In genomic region chr7:131329176-131329570, GRCh38 we compare ENCODE assay signal across 8 cellular contexts. TPM values are rescaled to one million over a fixed set of nuclear protein-coding genes. Genes with fewer than 3 reads are reported as not detected.
A peak's percentile ranks its signal among the peaks of the same experiment; 100 is the strongest.
DNase-seq lines count a peak whose midpoint lies in the region; ATAC-seq and TF ChIP-seq lines count a peak whose summit lies in the region.

No MANE protein-coding gene starts in this region.

- H3K4me3 Mint-ChIP-seq in activated naive CD4-positive, alpha-beta T cell treated with anti-CD3 and anti-CD28 coated beads for 36 hours, result peak overlapping the region; percentile 98
- H3K4me3 Mint-ChIP-seq in type B pancreatic cell, result peak overlapping the region; percentile 96

- no peaks in the 10 kb centered on the region for H3K9me3 ChIP-seq in liver (ENCODE audit: control insufficient read depth in 4 of 4, low read length in 3 of 4)

- H3K4me1 Mint-ChIP-seq in activated naive CD4-positive, alpha-beta T cell treated with anti-CD3 and anti-CD28 coated beads for 36 hours (ENCODE audit: low read depth), result peaks cover 53% of the 10 kb centered on the region
- peaks cover 26% of the 10 kb centered on the region for H3K4me1 Mint-ChIP-seq in type B pancreatic cell (ENCODE audit: unreplicated experiment)

- CTCF ChIA-PET in activated naive CD4-positive, alpha-beta T cell treated with anti-CD3 and anti-CD28 coated beads for 36 hours (lab: Charles Lee), result interaction anchor here (0.6 kb wide), 1 partner anchor 51 kb away, joined by 3 read pairs; no protein-coding TSS in a partner anchor

- peak; percentile 26 to 65 for TF ChIP-seq RAD21 in liver (IDR thresholded peaks at IDR 0.05)

- peak overlapping the region; percentile 95 for H3K4me3 ChIP-seq in astrocyte of the cerebellum (ENCODE audit: low read depth, low read length)
- H3K4me3 ChIP-seq in liver (ENCODE audit: low read depth in 1 of 3, low read length in 3 of 3), result peak overlapping the region; percentile 81 to 98 (median 93)

- DNase-seq in activated naive CD4-positive, alpha-beta T cell treated with anti-CD3 and anti-CD28 coated beads for 36 hours, result no peak
- DNase-seq in activated naive CD4-positive, alpha-beta T cell (lab: John Stamatoyannopoulos, UW), result no peak
- DNase-seq in astrocyte of the cerebellum (ENCODE audit: low read depth), result no peak
- no peak for DNase-seq in type B pancreatic cell (ENCODE audit: extremely low spot score, unreplicated experiment)
- no peak for DNase-seq in SHP77 treated with DMSO at 0.1 percent for 48 hours (lab: John Stamatoyannopoulos, UW)

- H3K36me3 Mint-ChIP-seq in activated naive CD4-positive, alpha-beta T cell treated with anti-CD3 and anti-CD28 coated beads for 36 hours (ENCODE audit: low read depth), result peaks cover 9% of the 10 kb centered on the region
- peaks cover 4% of the 10 kb centered on the region for H3K36me3 Mint-ChIP-seq in type B pancreatic cell

- in situ Hi-C loops in astrocyte of the cerebellum (cut with HindIII; ENCODE audit: low sequenced_read_pairs), result no loop called here

- whole genome bisulfite sequencing in liver, result 31% methylated on average over 1 of the region's 1 CpG

- no peaks in the 10 kb centered on the region for H3K27me3 ChIP-seq in liver (ENCODE audit: control insufficient read depth in 4 of 4, insufficient read depth in 4 of 4, low read length in 3 of 4)

- no peak for ATAC-seq in GM18517 (IDR thresholded peaks at IDR 0.05; ENCODE audit: unreplicated experiment)
- ATAC-seq in GM21526 (IDR thresholded peaks at IDR 0.05; ENCODE audit: low FRiP score, unreplicated experiment), result no peak

- peak overlapping the region; percentile 99 for H3K27ac ChIP-seq in liver (ENCODE audit: low read depth in 1 of 2, low read length in 2 of 2)

- peaks cover 14 to 44% (median 29%) of the 10 kb centered on the region in 4 donors for H3K4me1 ChIP-seq in liver (ENCODE audit: control insufficient read depth in 4 of 4, insufficient read depth in 4 of 4, low read length in 3 of 4)

- H3K27ac Mint-ChIP-seq in activated naive CD4-positive, alpha-beta T cell treated with anti-CD3 and anti-CD28 coated beads for 36 hours, result no peak overlapping the region
- peak overlapping the region; percentile 72 for H3K27ac Mint-ChIP-seq in type B pancreatic cell

- H3K9me3 Mint-ChIP-seq in activated naive CD4-positive, alpha-beta T cell treated with anti-CD3 and anti-CD28 coated beads for 36 hours, result no peaks in the 10 kb centered on the region
- H3K9me3 Mint-ChIP-seq in type B pancreatic cell, result no peaks in the 10 kb centered on the region

- TF ChIP-seq CTCF in astrocyte of the cerebellum (IDR thresholded peaks at IDR 0.05; ENCODE audit: low read depth, low read length, missing control alignments) (no peak), liver (IDR thresholded peaks at IDR 0.05; ENCODE audit: low read depth, low read length, missing input control) (no peak), type B pancreatic cell (conservative IDR thresholded peaks at IDR 0.05) (no peak)

- H3K27me3 Mint-ChIP-seq in activated naive CD4-positive, alpha-beta T cell treated with anti-CD3 and anti-CD28 coated beads for 36 hours (ENCODE audit: low read depth), result no peaks in the 10 kb centered on the region
- H3K27me3 Mint-ChIP-seq in type B pancreatic cell, result no peaks in the 10 kb centered on the region

- no peaks in the 10 kb centered on the region for H3K36me3 ChIP-seq in liver (ENCODE audit: control insufficient read depth in 4 of 4, insufficient read depth in 3 of 4, low read depth in 1 of 4, low read length in 3 of 4)

- intact Hi-C loops in activated naive CD4-positive, alpha-beta T cell treated with anti-CD3 and anti-CD28 coated beads for 36 hours (cut with micrococcal nuclease), result loop anchor here (2.0 to 5.0 kb wide), 4 partner anchors 14 to 317 kb away; no protein-coding TSS in a partner anchor

- H3K9ac ChIP-seq in liver (ENCODE audit: low read depth in 1 of 2, low read length in 2 of 2), result peak overlapping the region in 1 of 2 donors; percentile 10

TF ChIP-seq in liver, 16 proteins besides CTCF, POLR2A, EP300 and RAD21:
- TF ChIP-seq FOXA1 (IDR thresholded peaks at IDR 0.05) (peak; percentile 54), NR2F2 (IDR thresholded peaks at IDR 0.05) (peak; percentile 91), SP1 (IDR thresholded peaks at IDR 0.05) (peak; percentile 85), EGR1 (IDR thresholded peaks at IDR 0.05; ENCODE audit: low read depth in 2 of 2) (peak in 1 of 2 donors; percentile 75), FOXA2 (IDR thresholded peaks at IDR 0.05) (peak; percentile 75), RXRA (IDR thresholded peaks at IDR 0.05) (peak; percentile 90 to 91), TAF1 (conservative IDR thresholded peaks at IDR 0.05) (peak; percentile 31), JUND (IDR thresholded peaks at IDR 0.05) (peak; percentile 63 to 75), HNF4G (IDR thresholded peaks at IDR 0.05) (peak; percentile 47), YY1 (IDR thresholded peaks at IDR 0.05) (peak; percentile 98), GABPA (IDR thresholded peaks at IDR 0.05 in 1 of 2, conservative IDR thresholded peaks at IDR 0.05 in 1 of 2) (no peak), HNF4A (conservative IDR thresholded peaks at IDR 0.05) (peak; percentile 87 to 92)
- TF ChIP-seq, protein P1, sequence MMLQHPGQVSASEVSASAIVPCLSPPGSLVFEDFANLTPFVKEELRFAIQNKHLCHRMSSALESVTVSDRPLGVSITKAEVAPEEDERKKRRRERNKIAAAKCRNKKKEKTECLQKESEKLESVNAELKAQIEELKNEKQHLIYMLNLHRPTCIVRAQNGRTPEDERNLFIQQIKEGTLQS (IDR thresholded peaks at IDR 0.05), result peak; percentile 66
- TF ChIP-seq, protein P2, sequence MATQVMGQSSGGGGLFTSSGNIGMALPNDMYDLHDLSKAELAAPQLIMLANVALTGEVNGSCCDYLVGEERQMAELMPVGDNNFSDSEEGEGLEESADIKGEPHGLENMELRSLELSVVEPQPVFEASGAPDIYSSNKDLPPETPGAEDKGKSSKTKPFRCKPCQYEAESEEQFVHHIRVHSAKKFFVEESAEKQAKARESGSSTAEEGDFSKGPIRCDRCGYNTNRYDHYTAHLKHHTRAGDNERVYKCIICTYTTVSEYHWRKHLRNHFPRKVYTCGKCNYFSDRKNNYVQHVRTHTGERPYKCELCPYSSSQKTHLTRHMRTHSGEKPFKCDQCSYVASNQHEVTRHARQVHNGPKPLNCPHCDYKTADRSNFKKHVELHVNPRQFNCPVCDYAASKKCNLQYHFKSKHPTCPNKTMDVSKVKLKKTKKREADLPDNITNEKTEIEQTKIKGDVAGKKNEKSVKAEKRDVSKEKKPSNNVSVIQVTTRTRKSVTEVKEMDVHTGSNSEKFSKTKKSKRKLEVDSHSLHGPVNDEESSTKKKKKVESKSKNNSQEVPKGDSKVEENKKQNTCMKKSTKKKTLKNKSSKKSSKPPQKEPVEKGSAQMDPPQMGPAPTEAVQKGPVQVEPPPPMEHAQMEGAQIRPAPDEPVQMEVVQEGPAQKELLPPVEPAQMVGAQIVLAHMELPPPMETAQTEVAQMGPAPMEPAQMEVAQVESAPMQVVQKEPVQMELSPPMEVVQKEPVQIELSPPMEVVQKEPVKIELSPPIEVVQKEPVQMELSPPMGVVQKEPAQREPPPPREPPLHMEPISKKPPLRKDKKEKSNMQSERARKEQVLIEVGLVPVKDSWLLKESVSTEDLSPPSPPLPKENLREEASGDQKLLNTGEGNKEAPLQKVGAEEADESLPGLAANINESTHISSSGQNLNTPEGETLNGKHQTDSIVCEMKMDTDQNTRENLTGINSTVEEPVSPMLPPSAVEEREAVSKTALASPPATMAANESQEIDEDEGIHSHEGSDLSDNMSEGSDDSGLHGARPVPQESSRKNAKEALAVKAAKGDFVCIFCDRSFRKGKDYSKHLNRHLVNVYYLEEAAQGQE (IDR thresholded peaks at IDR 0.05), result peak; percentile 80
- TF ChIP-seq, protein P3, sequence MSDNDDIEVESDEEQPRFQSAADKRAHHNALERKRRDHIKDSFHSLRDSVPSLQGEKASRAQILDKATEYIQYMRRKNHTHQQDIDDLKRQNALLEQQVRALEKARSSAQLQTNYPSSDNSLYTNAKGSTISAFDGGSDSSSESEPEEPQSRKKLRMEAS (IDR thresholded peaks at IDR 0.05), result peak; percentile 84
- TF ChIP-seq, protein P4, sequence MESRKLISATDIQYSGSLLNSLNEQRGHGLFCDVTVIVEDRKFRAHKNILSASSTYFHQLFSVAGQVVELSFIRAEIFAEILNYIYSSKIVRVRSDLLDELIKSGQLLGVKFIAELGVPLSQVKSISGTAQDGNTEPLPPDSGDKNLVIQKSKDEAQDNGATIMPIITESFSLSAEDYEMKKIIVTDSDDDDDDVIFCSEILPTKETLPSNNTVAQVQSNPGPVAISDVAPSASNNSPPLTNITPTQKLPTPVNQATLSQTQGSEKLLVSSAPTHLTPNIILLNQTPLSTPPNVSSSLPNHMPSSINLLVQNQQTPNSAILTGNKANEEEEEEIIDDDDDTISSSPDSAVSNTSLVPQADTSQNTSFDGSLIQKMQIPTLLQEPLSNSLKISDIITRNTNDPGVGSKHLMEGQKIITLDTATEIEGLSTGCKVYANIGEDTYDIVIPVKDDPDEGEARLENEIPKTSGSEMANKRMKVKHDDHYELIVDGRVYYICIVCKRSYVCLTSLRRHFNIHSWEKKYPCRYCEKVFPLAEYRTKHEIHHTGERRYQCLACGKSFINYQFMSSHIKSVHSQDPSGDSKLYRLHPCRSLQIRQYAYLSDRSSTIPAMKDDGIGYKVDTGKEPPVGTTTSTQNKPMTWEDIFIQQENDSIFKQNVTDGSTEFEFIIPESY (IDR thresholded peaks at IDR 0.05), result peak; percentile 82
TF ChIP-seq in liver: peak in this region for 15.

RNA-seq across cellular contexts. Expression of gene MKLN1, which starts 1.5 kb away (rescaled TPM):
- total RNA-seq in activated naive CD4-positive, alpha-beta T cell treated with anti-CD3 and anti-CD28 coated beads for 36 hours, result 10 to 100 TPM; 29.8 to 34.9 TPM
- total RNA-seq in liver, result 10 to 100 TPM; 29.2 to 48.4 TPM
- 10 to 100 TPM in 1 of 2 donors, 1 to 10 TPM in 1; 7.1 to 21.8 TPM for polyA plus RNA-seq in liver
- 39.1 and 47.7 TPM in 2 replicates for total RNA-seq in type B pancreatic cell (ENCODE audit: low replicate concordance)
